9 cellular contexts compared by ENCODE assay signal in the genomic region with DNA sequence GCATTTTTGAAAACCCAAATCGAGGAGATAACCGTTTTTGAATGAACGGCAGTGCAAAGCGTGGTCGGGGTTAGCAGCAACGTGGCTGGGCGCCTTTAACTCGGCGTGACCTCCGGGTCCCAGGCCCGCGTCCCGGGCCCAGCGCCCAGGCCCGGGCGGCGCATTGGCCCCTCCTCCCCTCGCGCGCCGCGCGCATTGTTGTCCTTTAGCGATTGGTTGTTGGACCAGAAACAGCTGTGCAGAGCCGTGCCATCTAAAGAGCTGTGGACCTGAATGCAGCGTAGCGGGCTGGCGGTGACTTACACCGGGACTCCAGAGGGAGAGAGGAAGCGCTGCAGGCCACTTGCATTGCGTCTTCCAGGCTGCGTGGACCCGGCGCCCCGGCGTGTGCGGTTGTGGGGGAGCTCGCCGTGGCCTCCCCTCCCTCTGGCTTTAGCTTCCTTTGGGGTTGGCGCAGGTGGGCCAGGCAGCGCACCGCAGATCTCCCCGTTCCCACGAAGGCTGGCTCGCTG. TPM values are rescaled to one million over a fixed set of nuclear protein-coding genes. Genes with fewer than 3 reads are reported as not detected.
DNase-seq lines count a peak whose midpoint lies in the region; ATAC-seq and TF ChIP-seq lines count a peak whose summit lies in the region.
"Had no signal": no experiment of that assay in that cellular context is flagged by ENCODE, and none has a peak within 500 bp of the region (broad histone marks: within the 10 kb centered on the region; RNA-seq: fewer than 3 reads in every experiment).

A gene with protein sequence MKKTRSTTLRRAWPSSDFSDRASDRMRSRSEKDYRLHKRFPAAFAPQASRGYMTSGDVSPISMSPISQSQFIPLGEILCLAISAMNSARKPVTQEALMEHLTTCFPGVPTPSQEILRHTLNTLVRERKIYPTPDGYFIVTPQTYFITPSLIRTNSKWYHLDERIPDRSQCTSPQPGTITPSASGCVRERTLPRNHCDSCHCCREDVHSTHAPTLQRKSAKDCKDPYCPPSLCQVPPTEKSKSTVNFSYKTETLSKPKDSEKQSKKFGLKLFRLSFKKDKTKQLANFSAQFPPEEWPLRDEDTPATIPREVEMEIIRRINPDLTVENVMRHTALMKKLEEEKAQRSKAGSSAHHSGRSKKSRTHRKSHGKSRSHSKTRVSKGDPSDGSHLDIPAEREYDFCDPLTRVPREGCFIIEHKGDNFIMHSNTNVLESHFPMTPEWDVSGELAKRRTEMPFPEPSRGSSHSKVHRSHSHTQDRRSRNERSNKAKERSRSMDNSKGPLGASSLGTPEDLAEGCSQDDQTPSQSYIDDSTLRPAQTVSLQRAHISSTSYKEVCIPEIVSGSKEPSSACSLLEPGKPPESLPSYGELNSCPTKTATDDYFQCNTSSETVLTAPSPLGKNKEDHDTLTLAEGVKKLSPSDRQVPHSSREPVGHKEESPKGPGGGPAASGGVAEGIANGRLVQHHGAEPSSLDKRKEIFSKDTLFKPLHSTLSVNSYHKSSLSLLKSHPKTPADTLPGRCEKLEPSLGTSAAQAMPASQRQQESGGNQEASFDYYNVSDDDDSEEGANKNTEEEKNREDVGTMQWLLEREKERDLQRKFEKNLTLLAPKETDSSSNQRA (N-terminal part only) (plus strand): TSS at position 227 of the 512 bp plus-strand sequence. CDS start 1,484 bp downstream, outside the sequence.

- H3K9me3 ChIP-seq in iPS-18c (ENCODE audit: control insufficient read depth, insufficient read depth, low read length) = no peaks in the 10 kb centered on the region

- in situ Hi-C loops in brain microvascular endothelial cell (cut with HindIII; ENCODE audit: low pct_ligation_motif_present, low sequenced_read_pairs) = no loop called here

- no peak for TF ChIP-seq POLR2A in GM18505 (IDR thresholded peaks at IDR 0.05; ENCODE audit: borderline replicate concordance, extremely low read depth, insufficient read depth, insufficient read length)

- no peak for TF ChIP-seq CTCF in brain microvascular endothelial cell (IDR thresholded peaks at IDR 0.05; ENCODE audit: low read depth, low read length, missing control alignments)

- H3K4me3 ChIP-seq in brain microvascular endothelial cell (ENCODE audit: low read depth, low read length) (peak within 1 kb of the TSS; percentile 61), iPS-18c (ENCODE audit: insufficient read depth, low read depth, low read length) (peak within 1 kb of the TSS; percentile 75)
- H3K4me3 ChIP-seq: BLaER1 had no signal

- no peaks in the 10 kb centered on the region for H3K36me3 ChIP-seq in brain microvascular endothelial cell (replicated peaks)
- H3K36me3 ChIP-seq: BLaER1 had no signal

- H3K27me3 ChIP-seq in brain microvascular endothelial cell (replicated peaks) = peaks cover 20% of the 10 kb centered on the region
- H3K27me3 ChIP-seq: BLaER1 had no signal

- peak; percentile 12 to 40 for DNase-seq in NCI-H187 (lab: John Stamatoyannopoulos, UW)
- DNase-seq in NCI-H187 treated with DMSO at 0.1 percent for 48 hours (lab: John Stamatoyannopoulos, UW) = no peak
- peak; percentile 67 for DNase-seq in NCI-H526 treated with DMSO at 0.1 percent for 48 hours (lab: John Stamatoyannopoulos, UW)
- peak; percentile 18 for DNase-seq in brain microvascular endothelial cell
- peak; percentile 66 for DNase-seq in renal cortical epithelial cell (ENCODE audit: low read depth)

- no peak within 1 kb of the TSS for H3K27ac ChIP-seq in brain microvascular endothelial cell
- H3K27ac ChIP-seq: BLaER1 had no signal

- no peak for ATAC-seq in GM18505 (IDR thresholded peaks at IDR 0.05; ENCODE audit: unreplicated experiment)
- ATAC-seq in HG03521 (IDR thresholded peaks at IDR 0.05; ENCODE audit: unreplicated experiment) = no peak

RNA-seq across cellular contexts. Expression of the gene that starts here (rescaled TPM):
- 4.5 and 16.4 TPM in 2 replicates for total RNA-seq in renal cortical epithelial cell
